ENCODE assay signal across 15 cellular contexts in the genomic region with DNA sequence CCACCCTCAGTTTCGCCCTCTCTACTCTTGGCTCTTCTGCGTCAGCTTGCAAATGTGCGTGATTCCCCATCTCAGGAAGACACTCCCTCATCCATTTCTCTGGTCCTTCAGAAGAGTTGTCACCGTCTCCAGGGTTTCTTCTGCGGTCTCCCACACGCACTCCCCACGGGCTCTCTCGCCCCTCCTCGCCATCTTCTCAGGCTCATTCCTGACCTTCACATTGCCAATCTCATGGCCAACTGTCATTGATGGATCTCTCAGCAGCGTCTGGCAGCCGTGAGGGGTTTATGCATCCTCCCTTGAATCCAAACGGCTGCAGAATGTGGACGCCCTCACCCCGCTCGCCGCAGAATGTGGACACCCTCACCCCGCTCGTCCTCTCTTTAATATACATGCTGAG. TPM values are rescaled to one million over a fixed set of nuclear protein-coding genes. Genes with fewer than 3 reads are reported as not detected.
"Had no signal": no experiment of that assay in that cellular context is flagged by ENCODE, and none has a peak within 500 bp of the region (broad histone marks: within the 10 kb centered on the region; RNA-seq: fewer than 3 reads in every experiment).

No MANE protein-coding gene starts in this region.

- H3K27ac Mint-ChIP-seq: activated CD4-positive, alpha-beta T cell treated with anti-CD3 and anti-CD28 coated beads, Interleukin-2, amount 10 ng/mL, durations not matched to agents 24 days and 14 days; activated naive CD4-positive, alpha-beta T cell treated with anti-CD3 and anti-CD28 coated beads, Interleukin-2, amount 10 ng/mL, durations not matched to agents 7 days and 5 days; activated T-helper 2 cell treated with anti-CD3 and anti-CD28 coated beads, Interferon-gamma antibody, Interleukin-2, Interleukin-4, amounts not matched to agents 10 μg/mL and 5 μg/mL and 100 μg/mL, durations not matched to agents 14 hours and 24 hours and 36 hours; dendritic cell treated with granulocyte-macrophage colony-stimulating factor and Interleukin-4, amounts not matched to agents 40 ng/mL and 50 ng/mL, for 4 days; natural killer cell treated with Interleukin-12 subunit alpha and Interleukin-12 subunit beta and Interleukin-15 and Interleukin-18, amount 100 ng/mL, for 72 hours had no signal

- H3K4me1 Mint-ChIP-seq: activated CD4-positive, alpha-beta T cell treated with anti-CD3 and anti-CD28 coated beads, Interleukin-2, amount 10 ng/mL, durations not matched to agents 24 days and 14 days; activated naive CD4-positive, alpha-beta T cell treated with anti-CD3 and anti-CD28 coated beads, Interleukin-2, amount 10 ng/mL, durations not matched to agents 7 days and 5 days had no signal

- H3K27ac ChIP-seq: ovary, stomach, uterus, VCaP had no signal

- H3K9me3 Mint-ChIP-seq: activated CD4-positive, alpha-beta T cell treated with anti-CD3 and anti-CD28 coated beads, Interleukin-2, amount 10 ng/mL, durations not matched to agents 24 days and 14 days; activated naive CD4-positive, alpha-beta T cell treated with anti-CD3 and anti-CD28 coated beads, Interleukin-2, amount 10 ng/mL, durations not matched to agents 7 days and 5 days; activated T-helper 2 cell treated with anti-CD3 and anti-CD28 coated beads, Interferon-gamma antibody, Interleukin-2, Interleukin-4, amounts not matched to agents 10 μg/mL and 5 μg/mL and 100 μg/mL, durations not matched to agents 14 hours and 24 hours and 36 hours; dendritic cell treated with granulocyte-macrophage colony-stimulating factor and Interleukin-4, amounts not matched to agents 40 ng/mL and 50 ng/mL, for 4 days; natural killer cell treated with Interleukin-12 subunit alpha and Interleukin-12 subunit beta and Interleukin-15 and Interleukin-18, amount 100 ng/mL, for 72 hours had no signal

- H3K9me3 ChIP-seq: ovary, stomach, uterus had no signal

- H3K36me3 Mint-ChIP-seq: activated naive CD4-positive, alpha-beta T cell treated with anti-CD3 and anti-CD28 coated beads, Interleukin-2, amount 10 ng/mL, durations not matched to agents 7 days and 5 days; natural killer cell treated with Interleukin-12 subunit alpha and Interleukin-12 subunit beta and Interleukin-15 and Interleukin-18, amount 100 ng/mL, for 72 hours had no signal

- DNase-seq: activated CD4-positive, alpha-beta T cell treated with anti-CD3 and anti-CD28 coated beads, Interleukin-2, amount 10 ng/mL, durations not matched to agents 24 days and 14 days; activated CD8-positive, alpha-beta memory T cell treated with anti-CD3 and anti-CD28 coated beads for 24 hours; activated naive CD4-positive, alpha-beta T cell treated with anti-CD3 and anti-CD28 coated beads, Interleukin-2, amount 10 ng/mL, durations not matched to agents 7 days and 5 days; erythroblast; head of caudate nucleus; ovary; stimulated activated CD4-positive, alpha-beta T cell treated with anti-CD3 and anti-CD28 coated beads, Interleukin-4, amount 100 ng/mL, for 1 hour; stimulated activated CD8-positive, alpha-beta memory T cell treated with anti-CD3 and anti-CD28 coated beads, Interleukin-4, amount 100 ng/mL, for 48 hours; stomach; T-helper 9 cell; uterus had no signal

- H3K27me3 Mint-ChIP-seq: dendritic cell treated with granulocyte-macrophage colony-stimulating factor and Interleukin-4, amounts not matched to agents 40 ng/mL and 50 ng/mL, for 4 days; natural killer cell treated with Interleukin-12 subunit alpha and Interleukin-12 subunit beta and Interleukin-15 and Interleukin-18, amount 100 ng/mL, for 72 hours had no signal

- H3K4me3 ChIP-seq: ovary, stomach, uterus had no signal

- H3K27me3 ChIP-seq: ovary, stomach, uterus had no signal

- H3K4me3 Mint-ChIP-seq: activated CD4-positive, alpha-beta T cell treated with anti-CD3 and anti-CD28 coated beads, Interleukin-2, amount 10 ng/mL, durations not matched to agents 24 days and 14 days; activated naive CD4-positive, alpha-beta T cell treated with anti-CD3 and anti-CD28 coated beads, Interleukin-2, amount 10 ng/mL, durations not matched to agents 7 days and 5 days; dendritic cell treated with granulocyte-macrophage colony-stimulating factor and Interleukin-4, amounts not matched to agents 40 ng/mL and 50 ng/mL, for 4 days; natural killer cell treated with Interleukin-12 subunit alpha and Interleukin-12 subunit beta and Interleukin-15 and Interleukin-18, amount 100 ng/mL, for 72 hours had no signal

- ATAC-seq: natural killer cell treated with Interleukin-12 subunit alpha and Interleukin-12 subunit beta and Interleukin-15 and Interleukin-18, amount 100 ng/mL, for 72 hours had no signal

- H3K36me3 ChIP-seq: ovary, uterus had no signal

RNA-seq across cellular contexts. Expression of a gene that starts 10.5 kb away (rescaled TPM):
- total RNA-seq: activated CD4-positive, alpha-beta T cell treated with anti-CD3 and anti-CD28 coated beads, Interleukin-2, amount 10 ng/mL, durations not matched to agents 24 days and 14 days; activated T-helper 2 cell treated with anti-CD3 and anti-CD28 coated beads, Interferon-gamma antibody, Interleukin-2, Interleukin-4, amounts not matched to agents 10 μg/mL and 5 μg/mL and 100 μg/mL, durations not matched to agents 14 hours and 24 hours and 36 hours had no signal
